Comparison of ENCODE assay signal across 17 cellular contexts in genomic region chr1:33004628-33005027, GRCh38. TPM values are rescaled to one million over a fixed set of nuclear protein-coding genes. Genes with fewer than 3 reads are reported as not detected.
DNase-seq lines count a peak whose midpoint lies in the region; ATAC-seq, FAIRE-seq and TF ChIP-seq lines count a peak whose summit lies in the region.
"Had no signal": no experiment of that assay in that cellular context is flagged by ENCODE, and none has a peak within 500 bp of the region (broad histone marks: within the 10 kb centered on the region; RNA-seq: fewer than 3 reads in every experiment).

No MANE protein-coding gene starts in this region.

- peaks cover 21% of the 10 kb centered on the region for H3K4me1 Mint-ChIP-seq in activated CD8-positive, alpha-beta T cell treated with anti-CD3 and anti-CD28 coated beads for 36 hours (ENCODE audit: low read depth)
- H3K4me1 Mint-ChIP-seq in activated CD8-positive, alpha-beta T cell treated with anti-CD3 and anti-CD28 coated beads, Interleukin-2, amount 10 ng/mL, durations not matched to agents 7 days and 5 days (ENCODE audit: low read depth), result no peaks in the 10 kb centered on the region

- H3K4me3 ChIP-seq in endothelial cell of umbilical vein (replicated peaks in 1 of 3; ENCODE audit: insufficient read depth in 1 of 3, low read depth in 1 of 3, low read length in 3 of 3) (no peak overlapping the region), skin epidermis (no peak overlapping the region)
- H3K4me3 ChIP-seq: adrenal gland, lower lobe of right lung, stomach had no signal

- H4K20me1 ChIP-seq in endothelial cell of umbilical vein (replicated peaks; ENCODE audit: control insufficient read depth, extremely low read depth, insufficient read depth, low read length), result no peaks in the 10 kb centered on the region

- intact Hi-C loops in activated CD8-positive, alpha-beta T cell treated with anti-CD3 and anti-CD28 coated beads for 36 hours (cut with micrococcal nuclease), result loop anchor here (5.0 kb wide), 1 partner anchor 42 kb away; the partner anchor contains the start of gene RNF19B
- intact Hi-C loops in endothelial cell of umbilical vein (cut with micrococcal nuclease), result loop anchor here (1.0 kb wide), 1 partner anchor 15 kb away; no protein-coding TSS in a partner anchor

- peak overlapping the region; percentile 32 for H3K27ac Mint-ChIP-seq in activated CD8-positive, alpha-beta T cell treated with anti-CD3 and anti-CD28 coated beads for 36 hours
- H3K27ac Mint-ChIP-seq in activated CD8-positive, alpha-beta T cell treated with anti-CD3 and anti-CD28 coated beads, Interleukin-2, amount 10 ng/mL, durations not matched to agents 7 days and 5 days, result no peak overlapping the region

- BruUV-seq in endothelial cell of umbilical vein (replicated peaks; lab: Mats Ljungman, UMichigan), result no TSS peak

- no peaks in the 10 kb centered on the region for H3K9me3 Mint-ChIP-seq in activated CD8-positive, alpha-beta T cell treated with anti-CD3 and anti-CD28 coated beads for 36 hours
- no peaks in the 10 kb centered on the region for H3K9me3 Mint-ChIP-seq in activated CD8-positive, alpha-beta T cell treated with anti-CD3 and anti-CD28 coated beads, Interleukin-2, amount 10 ng/mL, durations not matched to agents 7 days and 5 days (ENCODE audit: insufficient read depth)
- H3K9me3 Mint-ChIP-seq: neural crest cell had no signal

- H3K9me1 ChIP-seq in endothelial cell of umbilical vein (replicated peaks; ENCODE audit: control insufficient read depth, extremely low read depth, insufficient read depth, low read length), result no peaks in the 10 kb centered on the region

- FAIRE-seq in endothelial cell of umbilical vein (lab: Jason Lieb, UNC), result peak; percentile 70

- H3K4me2 ChIP-seq in endothelial cell of umbilical vein (ENCODE audit: insufficient read depth, low read length), result peak overlapping the region; percentile 54

- no peak overlapping the region for H3K4me3 Mint-ChIP-seq in activated CD8-positive, alpha-beta T cell treated with anti-CD3 and anti-CD28 coated beads for 36 hours
- no peak overlapping the region for H3K4me3 Mint-ChIP-seq in activated CD8-positive, alpha-beta T cell treated with anti-CD3 and anti-CD28 coated beads, Interleukin-2, amount 10 ng/mL, durations not matched to agents 7 days and 5 days
- H3K4me3 Mint-ChIP-seq: neural crest cell had no signal

- H3K79me2 ChIP-seq in endothelial cell of umbilical vein (ENCODE audit: control insufficient read depth, insufficient read depth, low read length), result no peaks in the 10 kb centered on the region

- CTCF ChIA-PET in activated CD8-positive, alpha-beta T cell treated with anti-CD3 and anti-CD28 coated beads for 36 hours (lab: Charles Lee), result interaction anchor here (1.0 to 5.6 kb wide), 2 partner anchors 71 to 133 kb away, joined by 3 to 34 read pairs; no protein-coding TSS in a partner anchor
- CTCF ChIA-PET in activated CD8-positive, alpha-beta T cell treated with anti-CD3 and anti-CD28 coated beads, Interleukin-2, amount 10 ng/mL, durations not matched to agents 7 days and 5 days (lab: Charles Lee), result interaction anchor here (1.2 to 6.2 kb wide), 2 partner anchors 11 to 71 kb away, joined by 3 to 53 read pairs; no protein-coding TSS in a partner anchor
- CTCF ChIA-PET in endothelial cell of umbilical vein (lab: Charles Lee), result interaction anchor here (1.0 to 9.4 kb wide), 10 partner anchors 12 to 81 kb away, joined by 3 to 340 read pairs (median 21); partner anchors contain the start of gene RNF19B

- in situ Hi-C loops in SK-MEL-5 (cut with HindIII; ENCODE audit: low pct_unique_long_range_greater_than_20kb, low sequenced_read_pairs), result no loop called here

- H3K4me1 ChIP-seq in endothelial cell of umbilical vein (ENCODE audit: control insufficient read depth, extremely low read depth, insufficient read depth, low read length), result peaks cover 50% of the 10 kb centered on the region

- no peak overlapping the region for H3K9ac ChIP-seq in endothelial cell of umbilical vein (replicated peaks; ENCODE audit: extremely low read depth, insufficient read depth, low read length)

- H3K27ac ChIP-seq in endothelial cell of umbilical vein (ENCODE audit: insufficient read depth, low read depth, low read length), result peak overlapping the region; percentile 42
- peak overlapping the region in 16 of 21 experiments; percentile 8 to 80 (median 61) for H3K27ac ChIP-seq in skin epidermis
- H3K27ac ChIP-seq: lower lobe of right lung had no signal

- no peak for TF ChIP-seq POLR2A in endothelial cell of umbilical vein (IDR thresholded peaks at IDR 0.05; ENCODE audit: low read depth, low read length)

- no peaks in the 10 kb centered on the region for H3K27me3 ChIP-seq in endothelial cell of umbilical vein (ENCODE audit: control insufficient read depth in 2 of 2, insufficient read depth in 2 of 2, low read length in 2 of 2)
- H3K27me3 ChIP-seq: adrenal gland, stomach had no signal

- no peak overlapping the region for H2AFZ ChIP-seq in endothelial cell of umbilical vein (ENCODE audit: low read depth, low read length)

- no peak for ATAC-seq in activated CD8-positive, alpha-beta T cell treated with anti-CD3 and anti-CD28 coated beads for 36 hours
- no peak for ATAC-seq in activated CD8-positive, alpha-beta T cell treated with anti-CD3 and anti-CD28 coated beads, Interleukin-2, amount 10 ng/mL, durations not matched to agents 7 days and 5 days
- ATAC-seq in GM21717 (IDR thresholded peaks at IDR 0.05; ENCODE audit: unreplicated experiment), result no peak
- no peak for ATAC-seq in HG02970 (IDR thresholded peaks at IDR 0.05; ENCODE audit: low FRiP score, unreplicated experiment)
- ATAC-seq in HG02885 (IDR thresholded peaks at IDR 0.05; ENCODE audit: poor library complexity, unreplicated experiment), result no peak
- ATAC-seq: lower lobe of right lung had no signal

- no peaks in the 10 kb centered on the region for H3K9me3 ChIP-seq in endothelial cell of umbilical vein (replicated peaks; ENCODE audit: control insufficient read depth, insufficient read depth, low read length)
- H3K9me3 ChIP-seq: adrenal gland, lower lobe of right lung, stomach had no signal

- dilution Hi-C loops in endothelial cell of umbilical vein (cut with MboI; ENCODE audit: extremely low pct_ligation_motif_present, low sequenced_read_pairs), result loop anchor here (10.0 kb wide), 1 partner anchor 60 kb away; no protein-coding TSS in a partner anchor

- H3K36me3 Mint-ChIP-seq in activated CD8-positive, alpha-beta T cell treated with anti-CD3 and anti-CD28 coated beads for 36 hours (ENCODE audit: low read depth), result peaks cover 34% of the 10 kb centered on the region
- H3K36me3 Mint-ChIP-seq in activated CD8-positive, alpha-beta T cell treated with anti-CD3 and anti-CD28 coated beads, Interleukin-2, amount 10 ng/mL, durations not matched to agents 7 days and 5 days (ENCODE audit: low read depth), result peaks cover 30% of the 10 kb centered on the region

- peaks cover 0 to 3% of the 10 kb centered on the region in 2 experiments for H3K36me3 ChIP-seq in endothelial cell of umbilical vein (ENCODE audit: control insufficient read depth in 2 of 2, extremely low read depth in 1 of 2, insufficient read depth in 2 of 2, low read length in 2 of 2)

- H3K27me3 Mint-ChIP-seq in activated CD8-positive, alpha-beta T cell treated with anti-CD3 and anti-CD28 coated beads for 36 hours, result no peaks in the 10 kb centered on the region
- no peaks in the 10 kb centered on the region for H3K27me3 Mint-ChIP-seq in activated CD8-positive, alpha-beta T cell treated with anti-CD3 and anti-CD28 coated beads, Interleukin-2, amount 10 ng/mL, durations not matched to agents 7 days and 5 days (ENCODE audit: low read depth)

- POLR2A ChIA-PET in activated CD8-positive, alpha-beta T cell treated with anti-CD3 and anti-CD28 coated beads for 36 hours (lab: Charles Lee), result interaction anchor here (1.3 to 1.4 kb wide), 2 partner anchors 10 to 11 kb away, joined by 3 read pairs; no protein-coding TSS in a partner anchor
- POLR2A ChIA-PET in activated CD8-positive, alpha-beta T cell treated with anti-CD3 and anti-CD28 coated beads, Interleukin-2, amount 10 ng/mL, durations not matched to agents 7 days and 5 days (lab: Charles Lee), result no interaction called here
- POLR2A ChIA-PET in endothelial cell of umbilical vein (lab: Charles Lee), result interaction anchor here (1.6 to 2.8 kb wide), 2 partner anchors 40 to 51 kb away, joined by 10 to 12 read pairs; partner anchors contain the start of gene RNF19B

- DNase-seq in activated CD8-positive, alpha-beta T cell treated with anti-CD3 and anti-CD28 coated beads for 36 hours, result no peak
- no peak for DNase-seq in activated CD8-positive, alpha-beta T cell treated with anti-CD3 and anti-CD28 coated beads, Interleukin-2, amount 10 ng/mL, durations not matched to agents 7 days and 5 days
- DNase-seq in SK-MEL-5 (ENCODE audit: low read depth, low spot score) (peak; percentile 81), endothelial cell of umbilical vein (ENCODE audit: low read depth, low spot score) (peak; percentile 75)
- DNase-seq: adrenal gland, cortex of kidney, GDM1, lower lobe of right lung, NCI-H2081, NCI-H774, SHP77, stomach had no signal

- no peak for TF ChIP-seq CTCF in activated CD8-positive, alpha-beta T cell treated with anti-CD3 and anti-CD28 coated beads for 36 hours (IDR thresholded peaks at IDR 0.05)
- TF ChIP-seq CTCF in endothelial cell of umbilical vein (IDR thresholded peaks at IDR 0.05; ENCODE audit: extremely low read depth in 1 of 2, insufficient read depth in 1 of 2, low read depth in 1 of 2, low read length in 2 of 2), result no peak

RNA-seq across cellular contexts. Expression of gene AK2, which starts 32.1 kb away (rescaled TPM):
- total RNA-seq in activated CD8-positive, alpha-beta T cell treated with anti-CD3 and anti-CD28 coated beads for 36 hours, result 100 to 1,000 TPM; 404 TPM
- 100 to 1,000 TPM; 206 to 215 TPM for total RNA-seq in activated CD8-positive, alpha-beta T cell treated with anti-CD3 and anti-CD28 coated beads, Interleukin-2, amount 10 ng/mL, durations not matched to agents 7 days and 5 days
- 327 and 348 TPM in 2 replicates for total RNA-seq in SK-MEL-5 (2014; rRNA removed; shearing (Covaris generic))
- polyA plus RNA-seq in SK-MEL-5 (2015; cell fraction: cytosol; rRNA removed), result 319 and 423 TPM in 2 replicates
- 312 and 338 TPM in 2 replicates for polyA plus RNA-seq in SK-MEL-5 (2015; cell fraction: nucleus; rRNA removed)
- 131 and 134 TPM in 2 replicates for total RNA-seq in endothelial cell of umbilical vein
- 71.4 and 107 TPM in 2 replicates for polyA plus RNA-seq in endothelial cell of umbilical vein
- polyA plus RNA-seq in endothelial cell of umbilical vein (2011; cell fraction: cytosol; rRNA removed), result 180 and 198 TPM in 2 replicates
- 129 and 207 TPM in 2 replicates for polyA plus RNA-seq in endothelial cell of umbilical vein (2011; cell fraction: nucleus; rRNA removed)
- polyA plus RNA-seq in endothelial cell of umbilical vein (2012), result 115 and 131 TPM in 2 replicates
- polyA minus RNA-seq in endothelial cell of umbilical vein, result 48.3 and 61.9 TPM in 2 replicates
- polyA minus RNA-seq in endothelial cell of umbilical vein (2011; cell fraction: cytosol; rRNA and poly(A)+ RNA removed), result 106 TPM
- polyA minus RNA-seq in endothelial cell of umbilical vein (2011; cell fraction: nucleus; rRNA and poly(A)+ RNA removed), result 50.1 and 83.7 TPM in 2 replicates

RNA-seq across cellular contexts. Expression of gene RNF19B, which starts 40.0 kb away (rescaled TPM):
- 10 to 100 TPM; 10.6 to 10.9 TPM for total RNA-seq in activated CD8-positive, alpha-beta T cell treated with anti-CD3 and anti-CD28 coated beads for 36 hours
- total RNA-seq in activated CD8-positive, alpha-beta T cell treated with anti-CD3 and anti-CD28 coated beads, Interleukin-2, amount 10 ng/mL, durations not matched to agents 7 days and 5 days, result 10 to 100 TPM; 14.0 to 15.8 TPM
- total RNA-seq in SK-MEL-5 (2014; rRNA removed; shearing (Covaris generic)), result 30.8 and 32.0 TPM in 2 replicates
- polyA plus RNA-seq in SK-MEL-5 (2015; cell fraction: cytosol; rRNA removed), result 45.3 and 47.3 TPM in 2 replicates
- 15.4 and 17.2 TPM in 2 replicates for polyA plus RNA-seq in SK-MEL-5 (2015; cell fraction: nucleus; rRNA removed)
- 24.2 and 25.6 TPM in 2 replicates for total RNA-seq in endothelial cell of umbilical vein
- 19.2 and 19.6 TPM in 2 replicates for polyA plus RNA-seq in endothelial cell of umbilical vein
- 24.0 and 26.1 TPM in 2 replicates for polyA plus RNA-seq in endothelial cell of umbilical vein (2011; cell fraction: cytosol; rRNA removed)
- polyA plus RNA-seq in endothelial cell of umbilical vein (2011; cell fraction: nucleus; rRNA removed), result 13.0 and 13.6 TPM in 2 replicates
- polyA plus RNA-seq in endothelial cell of umbilical vein (2012), result 26.1 and 29.0 TPM in 2 replicates
- polyA minus RNA-seq in endothelial cell of umbilical vein, result 25.3 and 31.0 TPM in 2 replicates
- 9.6 TPM for polyA minus RNA-seq in endothelial cell of umbilical vein (2011; cell fraction: cytosol; rRNA and poly(A)+ RNA removed)
- 9.5 and 9.8 TPM in 2 replicates for polyA minus RNA-seq in endothelial cell of umbilical vein (2011; cell fraction: nucleus; rRNA and poly(A)+ RNA removed)

Comparison
In these comparisons a context has a peak if more than half of its experiments do, and no peak if none do; other contexts are left out.
1. DNase-seq: peak in SK-MEL-5 (single experiment) and endothelial cell of umbilical vein (single experiment); none in activated CD8-positive, alpha-beta T cell treated with anti-CD3 and anti-CD28 coated beads for 36 hours (single experiment) and activated CD8-positive, alpha-beta T cell treated with anti-CD3 and anti-CD28 coated beads, Interleukin-2, amount 10 ng/mL, durations not matched to agents 7 days and 5 days (single experiment).